ENCODE assay signal across 16 cellular contexts in the genomic region with DNA sequence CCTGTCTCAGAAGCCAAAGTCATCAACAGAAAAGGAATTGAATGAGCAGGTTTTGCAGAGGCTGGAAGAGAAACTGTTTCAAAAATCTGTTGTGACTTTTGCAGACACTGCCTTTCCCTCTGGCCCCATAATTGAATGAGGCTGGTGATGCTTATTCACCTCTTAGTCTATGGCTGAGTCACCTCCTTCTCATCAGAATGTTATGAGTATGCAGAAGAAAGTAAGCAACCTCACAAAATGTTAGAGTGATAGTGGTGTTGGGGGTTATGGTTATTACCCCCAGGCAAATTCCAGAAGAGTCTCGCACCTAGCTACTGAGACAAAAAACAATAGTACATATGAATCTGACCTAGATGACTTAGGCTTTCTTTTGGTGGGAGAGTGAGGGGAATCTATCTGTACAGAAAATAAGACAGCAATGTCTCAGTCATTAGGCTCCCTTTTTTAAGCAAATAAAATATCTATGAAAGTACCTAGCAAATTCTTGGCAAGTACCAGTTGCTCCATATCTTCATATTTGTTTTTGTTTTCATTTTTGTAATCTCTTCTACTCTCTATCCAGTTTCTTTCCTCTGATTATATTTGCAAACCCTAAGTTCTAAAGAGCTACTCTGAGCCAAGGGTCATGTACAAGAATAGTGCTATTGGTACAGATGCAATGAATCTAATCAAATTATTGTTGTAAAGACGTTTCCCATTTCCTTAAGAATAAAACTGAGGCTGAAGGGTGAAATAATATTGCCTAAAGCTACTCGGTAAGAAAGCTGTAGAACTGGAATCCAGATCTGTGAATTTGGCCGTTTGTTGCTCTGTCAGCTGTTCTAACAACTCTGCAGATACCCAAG.
A peak's percentile ranks its signal among the peaks of the same experiment; 100 is the strongest.
DNase-seq lines count a peak whose midpoint lies in the region; ATAC-seq and TF ChIP-seq lines count a peak whose summit lies in the region.
"Had no signal": no experiment of that assay in that cellular context is flagged by ENCODE, and none has a peak within 500 bp of the region (broad histone marks: within the 10 kb centered on the region; RNA-seq: fewer than 3 reads in every experiment).

No MANE protein-coding gene starts in this region.

- intact Hi-C loops in Panc1 (cut with micrococcal nuclease; ENCODE audit: unreplicated experiment) (no loop called here), ascending aorta (cut with DNase I) (no loop called here)

- CTCF ChIA-PET in Panc1 (lab: Charles Lee), result no interaction called here

- no peak for TF ChIP-seq CTCF in Panc1 (IDR thresholded peaks at IDR 0.05)
- TF ChIP-seq CTCF in osteoblast (IDR thresholded peaks at IDR 0.05; ENCODE audit: extremely low read depth, low read depth, low read length), result no peak
- no peak for TF ChIP-seq CTCF in ascending aorta (IDR thresholded peaks at IDR 0.05)

- POLR2A ChIA-PET in Panc1 (lab: Charles Lee), result no interaction called here

- no peaks in the 10 kb centered on the region for H4K20me1 ChIP-seq in osteoblast (ENCODE audit: insufficient read depth, low read length)

- H3K27me3 ChIP-seq in Panc1 (ENCODE audit: control insufficient read depth, insufficient read depth, low read length) (no peaks in the 10 kb centered on the region), osteoblast (ENCODE audit: insufficient read depth, low read length) (no peaks in the 10 kb centered on the region), ascending aorta (no peaks in the 10 kb centered on the region)
- H3K27me3 ChIP-seq: vagina had no signal

- H3K4me1 ChIP-seq in Panc1 (ENCODE audit: control insufficient read depth, insufficient read depth, low read length) (no peaks in the 10 kb centered on the region), osteoblast (ENCODE audit: insufficient read depth, low read length) (peaks cover 33% of the 10 kb centered on the region), ascending aorta (no peaks in the 10 kb centered on the region)
- H3K4me1 ChIP-seq: vagina had no signal

- no peaks in the 10 kb centered on the region for H3K36me3 ChIP-seq in Panc1 (ENCODE audit: control insufficient read depth, insufficient read depth, low read length)
- H3K36me3 ChIP-seq in osteoblast (ENCODE audit: insufficient read depth, low read length), result no peaks in the 10 kb centered on the region
- no peaks in the 10 kb centered on the region for H3K36me3 ChIP-seq in ascending aorta
- H3K36me3 ChIP-seq: vagina had no signal

- no peak overlapping the region for H3K4me3 ChIP-seq in Panc1 (ENCODE audit: low read depth in 2 of 2, low read length in 2 of 2)
- H3K4me3 ChIP-seq in osteoblast (ENCODE audit: insufficient read depth, low read length), result peak overlapping the region; percentile 16
- H3K4me3 ChIP-seq in ascending aorta, result no peak overlapping the region
- H3K4me3 ChIP-seq: skin epidermis, vagina had no signal

- H2AFZ ChIP-seq in osteoblast (ENCODE audit: low read length), result peak overlapping the region; percentile 9

- H3K79me2 ChIP-seq in osteoblast (ENCODE audit: insufficient read depth, low read length), result no peaks in the 10 kb centered on the region

- H3K9me3 ChIP-seq in Panc1 (ENCODE audit: control insufficient read depth, insufficient read depth, low read depth, low read length) (no peaks in the 10 kb centered on the region), osteoblast (ENCODE audit: low read depth, low read length) (no peaks in the 10 kb centered on the region), ascending aorta (no peaks in the 10 kb centered on the region)
- H3K9me3 ChIP-seq: vagina had no signal

- DNase-seq in EL, result peak; percentile 97
- DNase-seq in Panc1 (ENCODE audit: low read depth, low spot score), result peak; percentile 57
- DNase-seq in dedifferentiated amniotic fluid mesenchymal stem cell (ENCODE audit: extremely low spot score), result peak; percentile 71
- DNase-seq in osteoblast (ENCODE audit: insufficient read length, low spot score, missing footprints), result peak; percentile 89
- no peak for DNase-seq in DMS53 (lab: John Stamatoyannopoulos, UW)
- no peak for DNase-seq in SHP77 (lab: John Stamatoyannopoulos, UW)
- no peak for DNase-seq in ascending aorta (ENCODE audit: low spot score in 2 of 2)
- DNase-seq: activated CD4-positive, alpha-beta T cell treated with anti-CD3 and anti-CD28 coated beads for 1 hour; activated naive CD4-positive, alpha-beta T cell treated with anti-CD3 and anti-CD28 coated beads, Interleukin-2, amount 50 U/mL, for 16 hours; effector CD8-positive, alpha-beta T cell; naive thymus-derived CD8-positive, alpha-beta T cell; NCI-H2029 had no signal

- H3K27ac ChIP-seq in Panc1 (ENCODE audit: low read length) (peak overlapping the region; percentile 48), osteoblast (ENCODE audit: low read depth, low read length) (peak overlapping the region; percentile 98), ascending aorta (peak overlapping the region in 1 of 2 donors; percentile 55)
- H3K27ac ChIP-seq: vagina had no signal

- ATAC-seq in Panc1, result peak; percentile 97
- no peak for ATAC-seq in HG03342 (IDR thresholded peaks at IDR 0.05; ENCODE audit: unreplicated experiment)
- ATAC-seq: HepG2; naive thymus-derived CD8-positive, alpha-beta T cell had no signal

- BruUV-seq in Panc1 (replicated peaks; lab: Mats Ljungman, UMichigan), result no TSS peak

- in situ Hi-C loops in Panc1 (cut with HindIII; ENCODE audit: low pct_unique_long_range_greater_than_20kb, low sequenced_read_pairs), result no loop called here

- H3K4me2 ChIP-seq in osteoblast (ENCODE audit: insufficient read depth, low read length), result peak overlapping the region; percentile 62

Comparison
In these comparisons a context has a peak if more than half of its experiments do, and no peak if none do; other contexts are left out.
1. DNase-seq: peak in EL (single experiment), Panc1 (single experiment), dedifferentiated amniotic fluid mesenchymal stem cell (single experiment) and osteoblast (single experiment); none in DMS53 (single experiment), SHP77 (0 of 2) and ascending aorta (0 of 2).